1 cellular context compared by ENCODE assay signal in genomic region chr3:182597621-182598041, GRCh38.
TF ChIP-seq lines count a peak whose summit lies in the region.

No MANE protein-coding gene starts in this region.

TF ChIP-seq in H1, 55 proteins besides CTCF, POLR2A, EP300 and RAD21 (continued from another document):
- TF ChIP-seq CHD7 (IDR thresholded peaks at IDR 0.05; ENCODE audit: insufficient replicate concordance, low read length) (no peak), SP1 (IDR thresholded peaks at IDR 0.05; ENCODE audit: low read depth, low read length) (no peak)
